Comparison of ENCODE assay signal across 23 cellular contexts in the genomic region with DNA sequence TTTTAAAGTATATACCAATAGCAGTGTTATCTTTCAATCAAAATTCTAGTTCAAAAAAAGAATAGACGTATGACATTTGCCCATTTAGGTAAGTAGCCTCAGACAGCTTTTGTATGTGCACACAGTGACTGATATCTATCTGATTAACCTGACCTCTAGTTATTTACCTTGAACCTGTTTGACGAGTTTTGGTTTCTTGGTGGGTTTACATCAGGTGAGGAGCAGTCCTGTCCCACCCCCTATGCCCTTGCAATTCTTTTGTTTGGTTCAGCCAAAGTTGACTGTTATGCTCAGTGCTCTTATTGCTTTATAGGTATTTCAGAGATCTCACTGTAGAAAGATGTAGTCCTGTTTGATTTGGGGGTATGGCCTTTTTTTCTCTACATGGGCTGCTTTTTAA.
A peak's percentile ranks its signal among the peaks of the same experiment; 100 is the strongest.
DNase-seq lines count a peak whose midpoint lies in the region; ATAC-seq and TF ChIP-seq lines count a peak whose summit lies in the region.
"Had no signal": no experiment of that assay in that cellular context is flagged by ENCODE, and none has a peak within 500 bp of the region (broad histone marks: within the 10 kb centered on the region; RNA-seq: fewer than 3 reads in every experiment).

No MANE protein-coding gene starts in this region.

- H3K27me3 Mint-ChIP-seq in GM23338 (ENCODE audit: insufficient read depth, low read depth, poor library complexity), result peaks cover 4% of the 10 kb centered on the region
- no peaks in the 10 kb centered on the region for H3K27me3 Mint-ChIP-seq in activated T-cell treated with anti-CD3 and anti-CD28 coated beads, Interleukin-2, amount 50 U/mL, for 4 hours (ENCODE audit: low read depth)
- H3K27me3 Mint-ChIP-seq: B cell, T-cell had no signal

- H3K4me3 Mint-ChIP-seq in GM23338, result no peak overlapping the region
- H3K4me3 Mint-ChIP-seq in activated T-cell treated with anti-CD3 and anti-CD28 coated beads, Interleukin-2, amount 50 U/mL, for 4 hours, result no peak overlapping the region
- H3K4me3 Mint-ChIP-seq: B cell; CD8-positive, alpha-beta T cell; T-cell had no signal

- H3K36me3 ChIP-seq in GM23338 (ENCODE audit: insufficient read depth), result no peaks in the 10 kb centered on the region

- peaks cover 7% of the 10 kb centered on the region; the same call in 2 of the 3 replicates for H3K4me1 Mint-ChIP-seq in GM23338
- H3K4me1 Mint-ChIP-seq in activated T-cell treated with anti-CD3 and anti-CD28 coated beads, Interleukin-2, amount 50 U/mL, for 4 hours (ENCODE audit: low read depth), result no peaks in the 10 kb centered on the region
- H3K4me1 Mint-ChIP-seq: B cell, T-cell had no signal

- H3K4me1 ChIP-seq in GM23338 (ENCODE audit: insufficient read depth), result no peaks in the 10 kb centered on the region
- H3K4me1 ChIP-seq: Caco-2 had no signal

- no peak for TF ChIP-seq CTCF in GM23338 (conservative IDR thresholded peaks at IDR 0.05; ENCODE audit: low read depth in 2 of 2)
- no peak for TF ChIP-seq CTCF in VCaP (conservative IDR thresholded peaks at IDR 0.05)

- H4K20me1 ChIP-seq in GM23338 (replicated peaks; ENCODE audit: insufficient read depth), result no peaks in the 10 kb centered on the region

- ATAC-seq in GM23338, result peak; percentile 47
- ATAC-seq in GM18907 (IDR thresholded peaks at IDR 0.05; ENCODE audit: unreplicated experiment), result no peak
- ATAC-seq in activated T-cell treated with anti-CD3 and anti-CD28 coated beads, Interleukin-2, amount 50 U/mL, for 4 hours, result no peak
- ATAC-seq: CD8-positive, alpha-beta T cell; HepG2; T-cell had no signal

- TF ChIP-seq POLR2A in erythroblast (IDR thresholded peaks at IDR 0.05; ENCODE audit: low read length), result no peak

- H3K79me2 ChIP-seq in GM23338 (replicated peaks; ENCODE audit: insufficient read depth), result no peaks in the 10 kb centered on the region

- DNase-seq in GM23338 (ENCODE audit: low spot score) (peak; percentile 61), iPS-NIHi7 (ENCODE audit: extremely low spot score) (peak; percentile 10), erythroblast (lab: John Stamatoyannopoulos, UW) (no peak), H4 (ENCODE audit: low spot score) (no peak)
- DNase-seq in activated T-cell treated with anti-CD3 and anti-CD28 coated beads, Interleukin-2, amount 50 U/mL, for 4 hours, result no peak
- DNase-seq: Caco-2; CD8-positive, alpha-beta T cell; DND-41; GM23248; HCEC 1CT; Karpas-422; NCI-H1092 treated with DMSO at 0.1 percent for 48 hours; NCI-H1436; NCI-H187; NCI-H345; NCI-H510A treated with DMSO at 0.1 percent for 48 hours; NCI-H774; T-cell had no signal

- H3F3A ChIP-seq in GM23338 (replicated peaks; ENCODE audit: low read depth), result no peaks in the 10 kb centered on the region

- H3K27ac Mint-ChIP-seq in GM23338, result no peak overlapping the region
- H3K27ac Mint-ChIP-seq: B cell; CD8-positive, alpha-beta T cell; T-cell had no signal

- no peak overlapping the region for H3K4me3 ChIP-seq in GM23338
- H3K4me3 ChIP-seq: GM23248 had no signal

- no peaks in the 10 kb centered on the region for H3K36me3 Mint-ChIP-seq in GM23338 (ENCODE audit: low read depth)
- no peaks in the 10 kb centered on the region for H3K36me3 Mint-ChIP-seq in activated T-cell treated with anti-CD3 and anti-CD28 coated beads, Interleukin-2, amount 50 U/mL, for 4 hours (ENCODE audit: insufficient read depth)
- H3K36me3 Mint-ChIP-seq: CD8-positive, alpha-beta T cell; T-cell had no signal

- no peak overlapping the region for H2AFZ ChIP-seq in GM23338
- H2AFZ ChIP-seq: GM23248 had no signal

- H3K4me2 ChIP-seq in GM23338, result no peak overlapping the region

- H3K27ac ChIP-seq in GM23338 (ENCODE audit: low read depth) (no peak overlapping the region), VCaP (peak overlapping the region; percentile 77)
- H3K27ac ChIP-seq: C4-2B, GM23248 had no signal

- no peaks in the 10 kb centered on the region for H3K9me2 ChIP-seq in GM23338 (ENCODE audit: insufficient read depth)

- no peaks in the 10 kb centered on the region for H3K9me3 Mint-ChIP-seq in GM23338
- no peaks in the 10 kb centered on the region for H3K9me3 Mint-ChIP-seq in activated T-cell treated with anti-CD3 and anti-CD28 coated beads, Interleukin-2, amount 50 U/mL, for 4 hours

- H3K27me3 ChIP-seq in GM23338 (ENCODE audit: insufficient read depth), result no peaks in the 10 kb centered on the region

TF ChIP-seq in GM23338, 12 proteins besides CTCF, POLR2A, EP300 and RAD21:
- TF ChIP-seq REST (IDR thresholded peaks at IDR 0.05; ENCODE audit: unreplicated experiment) (no peak), ZNF114 (CRISPR knock-in tag; IDR thresholded peaks at IDR 0.05) (no peak), CREB1 (CRISPR knock-in tag; IDR thresholded peaks at IDR 0.05; ENCODE audit: low read depth) (no peak), EZH2phosphoT487 (IDR thresholded peaks at IDR 0.05; ENCODE audit: unreplicated experiment) (no peak), POLR2AphosphoS5 (IDR thresholded peaks at IDR 0.05; ENCODE audit: low read depth) (no peak), EZH2 (IDR thresholded peaks at IDR 0.05; ENCODE audit: low read depth, unreplicated experiment) (no peak)

Comparison
In these comparisons a context has a peak if more than half of its experiments do, and no peak if none do; other contexts are left out.
1. DNase-seq: peak in GM23338 (single experiment) and iPS-NIHi7 (single experiment); none in erythroblast (0 of 2), H4 (single experiment) and activated T-cell treated with anti-CD3 and anti-CD28 coated beads, Interleukin-2, amount 50 U/mL, for 4 hours (single experiment).